In genomic region chr7:50552139-50552538, GRCh38 we compare ENCODE assay signal across 2 cellular contexts.
TF ChIP-seq lines count a peak whose summit lies in the region.

No MANE protein-coding gene starts in this region.

TF ChIP-seq in HepG2, 621 proteins besides CTCF, POLR2A, EP300 and RAD21 (continued from another document):
- TF ChIP-seq SALL1 (CRISPR knock-in tag; IDR thresholded peaks at IDR 0.05): peak; percentile 18; the same call in 1 of the 2 replicates
- TF ChIP-seq RXRB (CRISPR knock-in tag; IDR thresholded peaks at IDR 0.05; ENCODE audit: borderline replicate concordance): no peak
- peak; percentile 36; the same call in 1 of the 2 replicates for TF ChIP-seq GATAD2A (CRISPR knock-in tag; IDR thresholded peaks at IDR 0.05)
- no peak for TF ChIP-seq NCOA2 (CRISPR knock-in tag; IDR thresholded peaks at IDR 0.05)
- no peak for TF ChIP-seq SOX13 (IDR thresholded peaks at IDR 0.05)
- 0 out of 4 replicates have a peak, but pooled peaks of 1 of the 2 experiments have one; percentile 12 for TF ChIP-seq SOX13 (CRISPR knock-in tag; conservative IDR thresholded peaks at IDR 0.05 in 1 of 2, IDR thresholded peaks at IDR 0.05 in 1 of 2)
- no peak for TF ChIP-seq POLR2AphosphoS5 (IDR thresholded peaks at IDR 0.05; ENCODE audit: low read depth, low read length)
- TF ChIP-seq ZMYM4 (CRISPR knock-in tag; IDR thresholded peaks at IDR 0.05): 0 out of 2 replicates have a peak, but pooled peaks have one; percentile 23
- peak; percentile 99 for TF ChIP-seq MTF1 (CRISPR knock-in tag; IDR thresholded peaks at IDR 0.05)
- TF ChIP-seq PITX1 (CRISPR knock-in tag; IDR thresholded peaks at IDR 0.05): no peak
- TF ChIP-seq ZNF430 (CRISPR knock-in tag; IDR thresholded peaks at IDR 0.05): no peak
- TF ChIP-seq KAT7 (CRISPR knock-in tag; IDR thresholded peaks at IDR 0.05; ENCODE audit: borderline replicate concordance): no peak
- TF ChIP-seq, protein P1, sequence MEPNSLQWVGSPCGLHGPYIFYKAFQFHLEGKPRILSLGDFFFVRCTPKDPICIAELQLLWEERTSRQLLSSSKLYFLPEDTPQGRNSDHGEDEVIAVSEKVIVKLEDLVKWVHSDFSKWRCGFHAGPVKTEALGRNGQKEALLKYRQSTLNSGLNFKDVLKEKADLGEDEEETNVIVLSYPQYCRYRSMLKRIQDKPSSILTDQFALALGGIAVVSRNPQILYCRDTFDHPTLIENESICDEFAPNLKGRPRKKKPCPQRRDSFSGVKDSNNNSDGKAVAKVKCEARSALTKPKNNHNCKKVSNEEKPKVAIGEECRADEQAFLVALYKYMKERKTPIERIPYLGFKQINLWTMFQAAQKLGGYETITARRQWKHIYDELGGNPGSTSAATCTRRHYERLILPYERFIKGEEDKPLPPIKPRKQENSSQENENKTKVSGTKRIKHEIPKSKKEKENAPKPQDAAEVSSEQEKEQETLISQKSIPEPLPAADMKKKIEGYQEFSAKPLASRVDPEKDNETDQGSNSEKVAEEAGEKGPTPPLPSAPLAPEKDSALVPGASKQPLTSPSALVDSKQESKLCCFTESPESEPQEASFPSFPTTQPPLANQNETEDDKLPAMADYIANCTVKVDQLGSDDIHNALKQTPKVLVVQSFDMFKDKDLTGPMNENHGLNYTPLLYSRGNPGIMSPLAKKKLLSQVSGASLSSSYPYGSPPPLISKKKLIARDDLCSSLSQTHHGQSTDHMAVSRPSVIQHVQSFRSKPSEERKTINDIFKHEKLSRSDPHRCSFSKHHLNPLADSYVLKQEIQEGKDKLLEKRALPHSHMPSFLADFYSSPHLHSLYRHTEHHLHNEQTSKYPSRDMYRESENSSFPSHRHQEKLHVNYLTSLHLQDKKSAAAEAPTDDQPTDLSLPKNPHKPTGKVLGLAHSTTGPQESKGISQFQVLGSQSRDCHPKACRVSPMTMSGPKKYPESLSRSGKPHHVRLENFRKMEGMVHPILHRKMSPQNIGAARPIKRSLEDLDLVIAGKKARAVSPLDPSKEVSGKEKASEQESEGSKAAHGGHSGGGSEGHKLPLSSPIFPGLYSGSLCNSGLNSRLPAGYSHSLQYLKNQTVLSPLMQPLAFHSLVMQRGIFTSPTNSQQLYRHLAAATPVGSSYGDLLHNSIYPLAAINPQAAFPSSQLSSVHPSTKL (CRISPR knock-in tag; IDR thresholded peaks at IDR 0.05): peak; percentile 45; the same call in 1 of the 2 replicates
- no peak for TF ChIP-seq ZFP62 (CRISPR knock-in tag; IDR thresholded peaks at IDR 0.05)
- no peak for TF ChIP-seq FOXA1 (IDR thresholded peaks at IDR 0.05)
- 0 out of 2 replicates have a peak, but pooled peaks have one; percentile 30 for TF ChIP-seq FOXA1 (CRISPR knock-in tag; IDR thresholded peaks at IDR 0.05)
- peak in 1 of 2 experiments; percentile 55; a peak in 1 of 4 replicates for TF ChIP-seq REST (IDR thresholded peaks at IDR 0.05; ENCODE audit: borderline replicate concordance in 1 of 2, low read depth in 1 of 2, low read length in 2 of 2)
- TF ChIP-seq HNF4A (CRISPR knock-in tag; IDR thresholded peaks at IDR 0.05): 0 out of 2 replicates have a peak, but pooled peaks have one; percentile 15

TF ChIP-seq in SK-N-SH, 30 proteins besides CTCF, POLR2A, EP300 and RAD21 (continued from another document):
- no peak for TF ChIP-seq NFIC (IDR thresholded peaks at IDR 0.05; ENCODE audit: borderline replicate concordance)
TF ChIP-seq in SK-N-SH: peak in this region for 0.
